10 cellular contexts compared by ENCODE assay signal in genomic region chr21:38984568-38984967, GRCh38.
DNase-seq lines count a peak whose midpoint lies in the region; ATAC-seq and TF ChIP-seq lines count a peak whose summit lies in the region.
"Had no signal": no experiment of that assay in that cellular context is flagged by ENCODE, and none has a peak within 500 bp of the region (broad histone marks: within the 10 kb centered on the region; RNA-seq: fewer than 3 reads in every experiment).

No MANE protein-coding gene starts in this region.

- peak overlapping the region; percentile 80 to 94 for H3K4me3 Mint-ChIP-seq in activated T-cell treated with anti-CD3 and anti-CD28 coated beads, Interleukin-2, amount 50 U/mL, for 72 hours
- peak overlapping the region; percentile 64 for H3K4me3 Mint-ChIP-seq in activated CD8-positive, alpha-beta T cell treated with anti-CD3 and anti-CD28 coated beads, Interleukin-2, amount 10 ng/mL, durations not matched to agents 7 days and 5 days
- H3K4me3 Mint-ChIP-seq in endothelial cell (ENCODE audit: unreplicated experiment): no peak overlapping the region

- H3K4me3 ChIP-seq in thoracic aorta: no peak overlapping the region
- H3K4me3 ChIP-seq: cardiac muscle cell had no signal

- CTCF ChIA-PET in activated CD8-positive, alpha-beta T cell treated with anti-CD3 and anti-CD28 coated beads, Interleukin-2, amount 10 ng/mL, durations not matched to agents 7 days and 5 days (lab: Charles Lee): interaction anchor here (0.8 kb wide), 1 partner anchor 9 kb away, joined by 3 read pairs; no protein-coding TSS in a partner anchor

- peaks cover 66% of the 10 kb centered on the region for H3K4me1 Mint-ChIP-seq in activated T-cell treated with anti-CD3 and anti-CD28 coated beads, Interleukin-2, amount 50 U/mL, for 72 hours (ENCODE audit: low read depth)
- peaks cover 56% of the 10 kb centered on the region for H3K4me1 Mint-ChIP-seq in activated CD8-positive, alpha-beta T cell treated with anti-CD3 and anti-CD28 coated beads, Interleukin-2, amount 10 ng/mL, durations not matched to agents 7 days and 5 days (ENCODE audit: low read depth)
- peaks cover 33% of the 10 kb centered on the region for H3K4me1 Mint-ChIP-seq in endothelial cell (ENCODE audit: unreplicated experiment)

- POLR2A ChIA-PET in activated CD8-positive, alpha-beta T cell treated with anti-CD3 and anti-CD28 coated beads, Interleukin-2, amount 10 ng/mL, durations not matched to agents 7 days and 5 days (lab: Charles Lee): interaction anchor here (0.9 to 1.3 kb wide), 3 partner anchors 17 to 217 kb away, joined by 3 to 4 read pairs (median 4); no protein-coding TSS in a partner anchor

- TF ChIP-seq CTCF in thoracic aorta (IDR thresholded peaks at IDR 0.05): no peak
- no peak for TF ChIP-seq CTCF in endothelial cell (IDR thresholded peaks at IDR 0.05; ENCODE audit: unreplicated experiment)

- peaks cover 20 to 56% of the 10 kb centered on the region in 2 donors for H3K4me1 ChIP-seq in thoracic aorta (ENCODE audit: control insufficient read depth in 1 of 2, low read depth in 2 of 2)

- H3K36me3 ChIP-seq in thoracic aorta: no peaks in the 10 kb centered on the region
- H3K36me3 ChIP-seq: cardiac muscle cell had no signal

- H3K9me3 Mint-ChIP-seq in activated T-cell treated with anti-CD3 and anti-CD28 coated beads, Interleukin-2, amount 50 U/mL, for 72 hours: no peaks in the 10 kb centered on the region
- H3K9me3 Mint-ChIP-seq in activated CD8-positive, alpha-beta T cell treated with anti-CD3 and anti-CD28 coated beads, Interleukin-2, amount 10 ng/mL, durations not matched to agents 7 days and 5 days (ENCODE audit: insufficient read depth): no peaks in the 10 kb centered on the region
- no peaks in the 10 kb centered on the region for H3K9me3 Mint-ChIP-seq in endothelial cell (ENCODE audit: unreplicated experiment)

- H3K9me3 ChIP-seq in thoracic aorta: no peaks in the 10 kb centered on the region

- peak; percentile 8 to 16 for ATAC-seq in activated T-cell treated with anti-CD3 and anti-CD28 coated beads, Interleukin-2, amount 50 U/mL, for 72 hours (replicated peaks in 1 of 2)
- ATAC-seq in activated CD8-positive, alpha-beta T cell treated with anti-CD3 and anti-CD28 coated beads, Interleukin-2, amount 10 ng/mL, durations not matched to agents 7 days and 5 days: peak; percentile 9
- ATAC-seq in thoracic aorta (ENCODE audit: insufficient number of reproducible peaks, low FRiP score, low read depth): no peak

- H3K27me3 ChIP-seq in thoracic aorta (replicated peaks; ENCODE audit: insufficient read depth): no peaks in the 10 kb centered on the region
- H3K27me3 ChIP-seq: cardiac muscle cell had no signal

- H3K27ac Mint-ChIP-seq in activated T-cell treated with anti-CD3 and anti-CD28 coated beads, Interleukin-2, amount 50 U/mL, for 72 hours: peak overlapping the region; percentile 89
- H3K27ac Mint-ChIP-seq in activated CD8-positive, alpha-beta T cell treated with anti-CD3 and anti-CD28 coated beads, Interleukin-2, amount 10 ng/mL, durations not matched to agents 7 days and 5 days: peak overlapping the region; percentile 79
- no peak overlapping the region for H3K27ac Mint-ChIP-seq in endothelial cell (ENCODE audit: unreplicated experiment)

- H3K36me3 Mint-ChIP-seq in activated T-cell treated with anti-CD3 and anti-CD28 coated beads, Interleukin-2, amount 50 U/mL, for 72 hours (ENCODE audit: insufficient read depth in 2 of 2): peaks cover 3 to 4% of the 10 kb centered on the region in 2 donors
- H3K36me3 Mint-ChIP-seq in activated CD8-positive, alpha-beta T cell treated with anti-CD3 and anti-CD28 coated beads, Interleukin-2, amount 10 ng/mL, durations not matched to agents 7 days and 5 days (ENCODE audit: low read depth): no peaks in the 10 kb centered on the region
- H3K36me3 Mint-ChIP-seq in endothelial cell (ENCODE audit: low read depth, unreplicated experiment): peaks cover 5% of the 10 kb centered on the region

- peak overlapping the region; percentile 60 to 72 for H3K27ac ChIP-seq in thoracic aorta
- H3K27ac ChIP-seq: cardiac muscle cell had no signal

- H3K27me3 Mint-ChIP-seq in activated T-cell treated with anti-CD3 and anti-CD28 coated beads, Interleukin-2, amount 50 U/mL, for 72 hours (ENCODE audit: low read depth): peaks cover 51% of the 10 kb centered on the region
- peaks cover 8% of the 10 kb centered on the region for H3K27me3 Mint-ChIP-seq in activated CD8-positive, alpha-beta T cell treated with anti-CD3 and anti-CD28 coated beads, Interleukin-2, amount 10 ng/mL, durations not matched to agents 7 days and 5 days (ENCODE audit: low read depth)
- peaks cover 7% of the 10 kb centered on the region for H3K27me3 Mint-ChIP-seq in endothelial cell (ENCODE audit: unreplicated experiment)

- DNase-seq in activated T-cell treated with anti-CD3 and anti-CD28 coated beads, Interleukin-2, amount 50 U/mL, for 72 hours: no peak
- no peak for DNase-seq in activated T-cell treated with anti-CD3 and anti-CD28 coated beads, Interleukin-2, amount 50 U/mL, for 1 hour
- no peak for DNase-seq in activated CD8-positive, alpha-beta T cell treated with anti-CD3 and anti-CD28 coated beads, Interleukin-2, amount 10 ng/mL, durations not matched to agents 7 days and 5 days
- DNase-seq in left kidney (ENCODE audit: low read depth, low spot score): peak; percentile 46
- DNase-seq in thoracic aorta (ENCODE audit: low spot score): no peak
- DNase-seq in endothelial cell (ENCODE audit: low spot score): no peak
- DNase-seq in NCI-H345 treated with DMSO at 0.1 percent for 48 hours (lab: John Stamatoyannopoulos, UW; ENCODE audit: unreplicated experiment): no peak
- DNase-seq in NCI-H128 (lab: John Stamatoyannopoulos, UW; ENCODE audit: unreplicated experiment): no peak
- DNase-seq: SHP77 had no signal
